ENCODE assay signal across 8 cellular contexts in the genomic region with DNA sequence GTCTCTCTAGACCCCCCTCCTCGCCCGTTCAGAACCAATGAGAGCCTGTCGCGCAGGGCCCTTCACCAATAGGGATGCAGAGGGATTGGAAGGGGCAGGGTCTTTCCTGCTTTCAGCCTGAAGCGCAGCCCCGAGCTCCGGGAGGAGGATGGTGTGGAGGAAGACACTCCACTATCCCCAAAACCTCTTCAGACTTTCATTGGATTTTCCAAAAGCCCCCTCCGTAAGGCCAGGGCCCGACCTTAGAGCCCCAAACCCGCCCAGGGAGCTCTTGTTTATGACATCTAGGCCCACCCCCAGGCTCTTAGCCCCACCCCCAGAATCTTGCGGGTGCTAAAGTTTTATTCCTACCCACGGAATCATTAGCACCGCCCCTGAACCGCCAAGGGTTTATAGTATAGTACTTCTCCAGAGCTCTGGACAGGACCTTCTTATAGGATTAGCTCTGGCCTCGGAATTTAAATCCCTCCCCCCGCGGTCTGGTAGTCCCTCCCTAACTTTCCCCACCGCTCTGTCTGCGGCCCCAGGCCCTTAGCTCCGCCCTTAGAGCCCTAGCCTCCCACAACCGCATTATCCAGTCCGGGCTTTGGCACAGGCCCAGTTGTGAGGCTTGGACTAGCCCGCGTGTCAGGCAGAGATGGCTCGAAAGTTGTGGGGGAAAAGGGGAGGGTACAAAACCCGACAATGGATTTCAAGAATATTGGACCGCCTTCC. TPM values are rescaled to one million over a fixed set of nuclear protein-coding genes. Genes with fewer than 3 reads are reported as not detected.
DNase-seq lines count a peak whose midpoint lies in the region; FAIRE-seq and TF ChIP-seq lines count a peak whose summit lies in the region.

No MANE protein-coding gene starts in this region.

- peak overlapping the region; percentile 69 for H3K27ac ChIP-seq in left ventricle myocardium inferior (replicated peaks)
- H3K27ac ChIP-seq in prostate gland: peak overlapping the region in 1 of 2 donors; percentile 9

- intact Hi-C loops in left ventricle myocardium inferior (cut with micrococcal nuclease) (loop anchor here (10.0 kb wide), 1 partner anchor 121 kb away; no protein-coding TSS in a partner anchor), prostate gland (cut with DNase I) (no loop called here)

- peaks cover 43% of the 10 kb centered on the region for H3K4me1 ChIP-seq in left ventricle myocardium inferior
- peaks cover 6% of the 10 kb centered on the region for H3K4me1 ChIP-seq in prostate gland (replicated peaks)

- H3K9me3 ChIP-seq in left ventricle myocardium inferior (replicated peaks) (no peaks in the 10 kb centered on the region), prostate gland (no peaks in the 10 kb centered on the region)

- H3K4me3 ChIP-seq in left ventricle myocardium inferior: peak overlapping the region; percentile 72
- peak overlapping the region; percentile 11 to 27 for H3K4me3 ChIP-seq in prostate gland

- H3K27me3 ChIP-seq in left ventricle myocardium inferior (ENCODE audit: low read depth): peaks cover 7% of the 10 kb centered on the region
- no peaks in the 10 kb centered on the region for H3K27me3 ChIP-seq in prostate gland (replicated peaks; ENCODE audit: insufficient read depth)

- H3K36me3 ChIP-seq in left ventricle myocardium inferior (no peaks in the 10 kb centered on the region), prostate gland (no peaks in the 10 kb centered on the region)

- no peak for TF ChIP-seq CTCF in left ventricle myocardium inferior (IDR thresholded peaks at IDR 0.05; ENCODE audit: borderline replicate concordance)
- TF ChIP-seq CTCF in prostate gland (IDR thresholded peaks at IDR 0.05): no peak

- under 1% methylated on average over 24 of the region's 27 CpGs for WGBS in prostate gland

- FAIRE-seq in GM19239 (lab: Jason Lieb, UNC) (peak; percentile 91), urothelium cell line (lab: Jason Lieb, UNC) (no peak)

- DNase-seq in AG08396 (ENCODE audit: low spot score): peak; percentile 98
- peak; percentile 93 for DNase-seq in GM19239 (ENCODE audit: insufficient read length, low spot score)
- peak; percentile 36 for DNase-seq in NCI-H1092 (lab: John Stamatoyannopoulos, UW)
- DNase-seq in T-helper 1 cell: peak; percentile 53 to 88 (median 67)
- DNase-seq in amygdala (lab: John Stamatoyannopoulos, UW): peak in 55 of 56 donors; percentile 47 to 98 (median 90)
- DNase-seq in left ventricle myocardium inferior: peak; percentile 82
- DNase-seq in prostate gland (ENCODE audit: low spot score): peak; percentile 63
- peak; percentile 84 for DNase-seq in urothelium cell line (ENCODE audit: low spot score)

- peak; percentile 10 for TF ChIP-seq POLR2A in prostate gland (IDR thresholded peaks at IDR 0.05)

RNA-seq across cellular contexts. Expression of gene EML2, which starts 6.6 kb away (rescaled TPM):
- total RNA-seq in left ventricle myocardium inferior (48.4 TPM), prostate gland (10 to 100 TPM; 47.3 to 55.6 TPM)

RNA-seq across cellular contexts. Expression of gene GIPR, which starts 22.2 kb away (rescaled TPM):
- total RNA-seq in left ventricle myocardium inferior: 4.7 TPM
- 1 to 10 TPM; 2.6 to 4.9 TPM for total RNA-seq in prostate gland

RNA-seq across cellular contexts. Expression of gene GPR4, which starts 43.8 kb away (rescaled TPM):
- total RNA-seq in left ventricle myocardium inferior (5.1 TPM), prostate gland (1 to 10 TPM in 1 of 2 donors, under 1 TPM in 1; 0.55 to 2.4 TPM)

RNA-seq across cellular contexts. Expression of gene SNRPD2, which starts 46.0 kb away (rescaled TPM):
- total RNA-seq in left ventricle myocardium inferior (249 TPM), prostate gland (100 to 1,000 TPM; 132 to 240 TPM)

RNA-seq across cellular contexts. Expression of gene QPCTL, which starts 46.7 kb away (rescaled TPM):
- total RNA-seq in left ventricle myocardium inferior (2.2 TPM), prostate gland (10 to 100 TPM in 1 of 2 donors, 1 to 10 TPM in 1; 5.2 to 18.4 TPM)

Comparison
In these comparisons a context has a peak if more than half of its experiments do, and no peak if none do; other contexts are left out.
1. DNase-seq: peak in every context shown above with its lines; median percentile 98 in AG08396; 93 in GM19239; 90 in amygdala; 84 in urothelium cell line; 82 in left ventricle myocardium inferior; 67 in T-helper 1 cell; 63 in prostate gland; 36 in NCI-H1092.